1 cellular context compared by ENCODE assay signal in the genomic region with DNA sequence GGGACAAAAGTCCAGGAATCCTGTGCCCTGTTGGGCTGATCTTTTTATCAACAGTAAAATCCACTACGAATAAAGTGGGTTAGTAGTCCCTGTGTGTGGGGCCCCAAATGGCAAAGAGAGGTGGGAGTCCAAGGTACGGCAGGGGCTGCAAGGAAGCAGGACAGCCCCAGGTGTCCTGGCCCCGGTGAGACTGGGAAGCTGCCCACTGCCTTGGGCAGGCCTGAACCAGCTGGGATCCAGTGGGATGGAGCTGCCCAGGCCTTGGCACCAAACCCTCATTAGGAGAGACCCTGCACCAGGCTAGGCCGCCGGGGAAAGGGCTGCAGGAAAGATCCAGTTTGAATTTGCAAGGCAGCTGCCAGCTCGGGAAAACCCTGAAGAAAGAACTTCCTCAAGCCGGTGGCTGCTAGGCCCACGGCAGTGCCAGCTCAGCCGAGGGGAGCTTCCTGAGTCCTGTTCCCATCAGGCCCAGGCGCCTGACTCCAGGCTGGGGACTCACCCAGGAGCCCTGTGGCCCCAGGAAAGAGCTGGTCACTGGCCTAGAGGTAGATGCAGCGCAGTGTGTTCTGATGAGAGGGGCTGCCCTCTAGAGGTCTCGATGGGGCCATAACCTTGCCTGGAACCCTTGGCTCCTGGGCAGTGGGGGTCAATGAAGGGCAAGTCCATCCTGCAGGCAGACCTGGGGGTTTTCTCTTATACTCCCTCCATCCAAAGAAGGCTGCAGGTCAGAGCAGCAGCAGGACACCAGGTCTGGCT.
TF ChIP-seq lines count a peak whose summit lies in the region.

No MANE protein-coding gene starts in this region.

TF ChIP-seq in HepG2, 621 proteins besides CTCF, POLR2A, EP300 and RAD21 (continued from another document and continues in another):
- TF ChIP-seq, protein P1, sequence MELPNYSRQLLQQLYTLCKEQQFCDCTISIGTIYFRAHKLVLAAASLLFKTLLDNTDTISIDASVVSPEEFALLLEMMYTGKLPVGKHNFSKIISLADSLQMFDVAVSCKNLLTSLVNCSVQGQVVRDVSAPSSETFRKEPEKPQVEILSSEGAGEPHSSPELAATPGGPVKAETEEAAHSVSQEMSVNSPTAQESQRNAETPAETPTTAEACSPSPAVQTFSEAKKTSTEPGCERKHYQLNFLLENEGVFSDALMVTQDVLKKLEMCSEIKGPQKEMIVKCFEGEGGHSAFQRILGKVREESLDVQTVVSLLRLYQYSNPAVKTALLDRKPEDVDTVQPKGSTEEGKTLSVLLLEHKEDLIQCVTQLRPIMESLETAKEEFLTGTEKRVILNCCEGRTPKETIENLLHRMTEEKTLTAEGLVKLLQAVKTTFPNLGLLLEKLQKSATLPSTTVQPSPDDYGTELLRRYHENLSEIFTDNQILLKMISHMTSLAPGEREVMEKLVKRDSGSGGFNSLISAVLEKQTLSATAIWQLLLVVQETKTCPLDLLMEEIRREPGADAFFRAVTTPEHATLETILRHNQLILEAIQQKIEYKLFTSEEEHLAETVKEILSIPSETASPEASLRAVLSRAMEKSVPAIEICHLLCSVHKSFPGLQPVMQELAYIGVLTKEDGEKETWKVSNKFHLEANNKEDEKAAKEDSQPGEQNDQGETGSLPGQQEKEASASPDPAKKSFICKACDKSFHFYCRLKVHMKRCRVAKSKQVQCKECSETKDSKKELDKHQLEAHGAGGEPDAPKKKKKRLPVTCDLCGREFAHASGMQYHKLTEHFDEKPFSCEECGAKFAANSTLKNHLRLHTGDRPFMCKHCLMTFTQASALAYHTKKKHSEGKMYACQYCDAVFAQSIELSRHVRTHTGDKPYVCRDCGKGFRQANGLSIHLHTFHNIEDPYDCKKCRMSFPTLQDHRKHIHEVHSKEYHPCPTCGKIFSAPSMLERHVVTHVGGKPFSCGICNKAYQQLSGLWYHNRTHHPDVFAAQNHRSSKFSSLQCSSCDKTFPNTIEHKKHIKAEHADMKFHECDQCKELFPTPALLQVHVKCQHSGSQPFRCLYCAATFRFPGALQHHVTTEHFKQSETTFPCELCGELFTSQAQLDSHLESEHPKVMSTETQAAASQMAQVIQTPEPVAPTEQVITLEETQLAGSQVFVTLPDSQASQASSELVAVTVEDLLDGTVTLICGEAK (IDR thresholded peaks at IDR 0.05) = no peak
- TF ChIP-seq, protein P1 (CRISPR knock-in tag; IDR thresholded peaks at IDR 0.05) = no peak
- TF ChIP-seq ZNF124 (CRISPR knock-in tag; IDR thresholded peaks at IDR 0.05) = no peak; the same call in 1 of the 2 replicates
- TF ChIP-seq YEATS2 (CRISPR knock-in tag; IDR thresholded peaks at IDR 0.05; ENCODE audit: borderline replicate concordance) = no peak
- TF ChIP-seq, protein P2, sequence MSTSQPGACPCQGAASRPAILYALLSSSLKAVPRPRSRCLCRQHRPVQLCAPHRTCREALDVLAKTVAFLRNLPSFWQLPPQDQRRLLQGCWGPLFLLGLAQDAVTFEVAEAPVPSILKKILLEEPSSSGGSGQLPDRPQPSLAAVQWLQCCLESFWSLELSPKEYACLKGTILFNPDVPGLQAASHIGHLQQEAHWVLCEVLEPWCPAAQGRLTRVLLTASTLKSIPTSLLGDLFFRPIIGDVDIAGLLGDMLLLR (CRISPR knock-in tag; IDR thresholded peaks at IDR 0.05) = no peak
- TF ChIP-seq ZSCAN12 (CRISPR knock-in tag; IDR thresholded peaks at IDR 0.05) = no peak
- no peak for TF ChIP-seq ZNF563 (CRISPR knock-in tag; IDR thresholded peaks at IDR 0.05)
- no peak for TF ChIP-seq KDM1A (CRISPR knock-in tag; IDR thresholded peaks at IDR 0.05)
- 0 out of 2 replicates have a peak, but pooled peaks have one; percentile 26 for TF ChIP-seq JUND (CRISPR knock-in tag; IDR thresholded peaks at IDR 0.05)
- 0 out of 2 replicates have a peak, but pooled peaks have one; percentile 17 for TF ChIP-seq ZNF331 (CRISPR knock-in tag; IDR thresholded peaks at IDR 0.05)
- no peak for TF ChIP-seq KDM5B (CRISPR knock-in tag; IDR thresholded peaks at IDR 0.05; ENCODE audit: borderline replicate concordance)
- TF ChIP-seq, protein P3, sequence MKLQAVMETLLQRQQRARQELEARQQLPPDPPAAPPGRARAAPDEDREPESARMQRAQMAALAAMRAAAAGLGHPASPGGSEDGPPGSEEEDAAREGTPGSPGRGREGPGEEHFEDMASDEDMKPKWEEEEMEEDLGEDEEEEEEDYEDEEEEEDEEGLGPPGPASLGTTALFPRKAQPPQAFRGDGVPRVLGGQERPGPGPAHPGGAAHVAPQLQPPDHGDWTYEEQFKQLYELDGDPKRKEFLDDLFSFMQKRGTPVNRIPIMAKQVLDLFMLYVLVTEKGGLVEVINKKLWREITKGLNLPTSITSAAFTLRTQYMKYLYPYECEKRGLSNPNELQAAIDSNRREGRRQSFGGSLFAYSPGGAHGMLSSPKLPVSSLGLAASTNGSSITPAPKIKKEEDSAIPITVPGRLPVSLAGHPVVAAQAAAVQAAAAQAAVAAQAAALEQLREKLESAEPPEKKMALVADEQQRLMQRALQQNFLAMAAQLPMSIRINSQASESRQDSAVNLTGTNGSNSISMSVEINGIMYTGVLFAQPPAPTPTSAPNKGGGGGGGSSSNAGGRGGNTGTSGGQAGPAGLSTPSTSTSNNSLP (IDR thresholded peaks at IDR 0.05; ENCODE audit: low read depth, low read length) = no peak
- TF ChIP-seq, protein P4, sequence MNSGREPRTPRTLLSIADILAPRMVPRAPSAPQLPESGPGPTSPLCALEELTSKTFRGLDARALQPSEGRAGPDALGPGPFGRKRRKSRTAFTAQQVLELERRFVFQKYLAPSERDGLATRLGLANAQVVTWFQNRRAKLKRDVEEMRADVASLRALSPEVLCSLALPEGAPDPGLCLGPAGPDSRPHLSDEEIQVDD (CRISPR knock-in tag; IDR thresholded peaks at IDR 0.05; ENCODE audit: borderline replicate concordance) = no peak
- TF ChIP-seq ZNF569 (CRISPR knock-in tag; IDR thresholded peaks at IDR 0.05; ENCODE audit: borderline replicate concordance) = no peak
- TF ChIP-seq ZNF761 (CRISPR knock-in tag; conservative IDR thresholded peaks at IDR 0.05) = peak; percentile 70
- TF ChIP-seq, protein P5, sequence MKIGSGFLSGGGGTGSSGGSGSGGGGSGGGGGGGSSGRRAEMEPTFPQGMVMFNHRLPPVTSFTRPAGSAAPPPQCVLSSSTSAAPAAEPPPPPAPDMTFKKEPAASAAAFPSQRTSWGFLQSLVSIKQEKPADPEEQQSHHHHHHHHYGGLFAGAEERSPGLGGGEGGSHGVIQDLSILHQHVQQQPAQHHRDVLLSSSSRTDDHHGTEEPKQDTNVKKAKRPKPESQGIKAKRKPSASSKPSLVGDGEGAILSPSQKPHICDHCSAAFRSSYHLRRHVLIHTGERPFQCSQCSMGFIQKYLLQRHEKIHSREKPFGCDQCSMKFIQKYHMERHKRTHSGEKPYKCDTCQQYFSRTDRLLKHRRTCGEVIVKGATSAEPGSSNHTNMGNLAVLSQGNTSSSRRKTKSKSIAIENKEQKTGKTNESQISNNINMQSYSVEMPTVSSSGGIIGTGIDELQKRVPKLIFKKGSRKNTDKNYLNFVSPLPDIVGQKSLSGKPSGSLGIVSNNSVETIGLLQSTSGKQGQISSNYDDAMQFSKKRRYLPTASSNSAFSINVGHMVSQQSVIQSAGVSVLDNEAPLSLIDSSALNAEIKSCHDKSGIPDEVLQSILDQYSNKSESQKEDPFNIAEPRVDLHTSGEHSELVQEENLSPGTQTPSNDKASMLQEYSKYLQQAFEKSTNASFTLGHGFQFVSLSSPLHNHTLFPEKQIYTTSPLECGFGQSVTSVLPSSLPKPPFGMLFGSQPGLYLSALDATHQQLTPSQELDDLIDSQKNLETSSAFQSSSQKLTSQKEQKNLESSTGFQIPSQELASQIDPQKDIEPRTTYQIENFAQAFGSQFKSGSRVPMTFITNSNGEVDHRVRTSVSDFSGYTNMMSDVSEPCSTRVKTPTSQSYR (CRISPR knock-in tag; IDR thresholded peaks at IDR 0.05; ENCODE audit: borderline replicate concordance) = no peak
- no peak for TF ChIP-seq ZNF879 (CRISPR knock-in tag; IDR thresholded peaks at IDR 0.05)
- TF ChIP-seq DR1 (CRISPR knock-in tag; IDR thresholded peaks at IDR 0.05) = 0 out of 2 replicates have a peak, but pooled peaks have one; percentile 20
- no peak for TF ChIP-seq ZNF225 (CRISPR knock-in tag; IDR thresholded peaks at IDR 0.05)
- peak; percentile 68 for TF ChIP-seq HDAC2 (CRISPR knock-in tag; IDR thresholded peaks at IDR 0.05)
- TF ChIP-seq KLF6 (CRISPR knock-in tag; IDR thresholded peaks at IDR 0.05) = peak; percentile 47; the same call in 1 of the 2 replicates
- peak; percentile 50; the same call in 1 of the 2 replicates for TF ChIP-seq NR2F2 (IDR thresholded peaks at IDR 0.05; ENCODE audit: borderline replicate concordance, low read depth)
- TF ChIP-seq ZNF354B (CRISPR knock-in tag; IDR thresholded peaks at IDR 0.05) = no peak
- TF ChIP-seq NCOR1 (IDR thresholded peaks at IDR 0.05; ENCODE audit: borderline replicate concordance, low read length) = no peak
- no peak for TF ChIP-seq ZNF746 (CRISPR knock-in tag; IDR thresholded peaks at IDR 0.05)
- TF ChIP-seq, protein P6, sequence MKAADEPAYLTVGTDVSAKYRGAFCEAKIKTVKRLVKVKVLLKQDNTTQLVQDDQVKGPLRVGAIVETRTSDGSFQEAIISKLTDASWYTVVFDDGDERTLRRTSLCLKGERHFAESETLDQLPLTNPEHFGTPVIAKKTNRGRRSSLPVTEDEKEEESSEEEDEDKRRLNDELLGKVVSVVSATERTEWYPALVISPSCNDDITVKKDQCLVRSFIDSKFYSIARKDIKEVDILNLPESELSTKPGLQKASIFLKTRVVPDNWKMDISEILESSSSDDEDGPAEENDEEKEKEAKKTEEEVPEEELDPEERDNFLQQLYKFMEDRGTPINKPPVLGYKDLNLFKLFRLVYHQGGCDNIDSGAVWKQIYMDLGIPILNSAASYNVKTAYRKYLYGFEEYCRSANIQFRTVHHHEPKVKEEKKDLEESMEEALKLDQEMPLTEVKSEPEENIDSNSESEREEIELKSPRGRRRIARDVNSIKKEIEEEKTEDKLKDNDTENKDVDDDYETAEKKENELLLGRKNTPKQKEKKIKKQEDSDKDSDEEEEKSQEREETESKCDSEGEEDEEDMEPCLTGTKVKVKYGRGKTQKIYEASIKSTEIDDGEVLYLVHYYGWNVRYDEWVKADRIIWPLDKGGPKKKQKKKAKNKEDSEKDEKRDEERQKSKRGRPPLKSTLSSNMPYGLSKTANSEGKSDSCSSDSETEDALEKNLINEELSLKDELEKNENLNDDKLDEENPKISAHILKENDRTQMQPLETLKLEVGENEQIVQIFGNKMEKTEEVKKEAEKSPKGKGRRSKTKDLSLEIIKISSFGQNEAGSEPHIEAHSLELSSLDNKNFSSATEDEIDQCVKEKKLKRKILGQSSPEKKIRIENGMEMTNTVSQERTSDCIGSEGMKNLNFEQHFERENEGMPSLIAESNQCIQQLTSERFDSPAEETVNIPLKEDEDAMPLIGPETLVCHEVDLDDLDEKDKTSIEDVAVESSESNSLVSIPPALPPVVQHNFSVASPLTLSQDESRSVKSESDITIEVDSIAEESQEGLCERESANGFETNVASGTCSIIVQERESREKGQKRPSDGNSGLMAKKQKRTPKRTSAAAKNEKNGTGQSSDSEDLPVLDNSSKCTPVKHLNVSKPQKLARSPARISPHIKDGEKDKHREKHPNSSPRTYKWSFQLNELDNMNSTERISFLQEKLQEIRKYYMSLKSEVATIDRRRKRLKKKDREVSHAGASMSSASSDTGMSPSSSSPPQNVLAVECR (CRISPR knock-in tag; IDR thresholded peaks at IDR 0.05; ENCODE audit: borderline replicate concordance) = peak; percentile 56; the same call in 1 of the 2 replicates
- TF ChIP-seq, protein P7, sequence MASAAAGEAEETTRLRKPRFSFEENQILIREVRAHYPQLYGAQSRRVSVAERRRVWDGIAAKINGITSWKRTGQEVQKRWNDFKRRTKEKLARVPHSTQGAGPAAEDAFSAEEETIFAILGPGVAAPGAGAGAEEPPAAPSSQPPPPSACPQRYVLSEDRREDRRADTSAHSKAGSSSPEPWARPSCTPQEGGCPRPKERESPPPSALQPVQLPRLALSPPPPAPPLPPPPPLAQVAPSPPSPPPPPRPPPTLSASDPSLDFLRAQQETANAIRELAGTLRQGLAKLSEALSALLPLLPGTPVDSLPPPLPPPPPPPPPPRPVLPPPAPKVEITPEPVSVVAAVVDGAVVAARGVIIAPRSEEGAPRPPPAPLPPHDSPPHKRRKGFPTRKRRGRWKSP (CRISPR knock-in tag; IDR thresholded peaks at IDR 0.05) = peak; percentile 32; the same call in 1 of the 2 replicates
- TF ChIP-seq ZNF143 (CRISPR knock-in tag; IDR thresholded peaks at IDR 0.05) = peak; percentile 54
- TF ChIP-seq ZNF772 (CRISPR knock-in tag; IDR thresholded peaks at IDR 0.05) = peak; percentile 64
- TF ChIP-seq ZNF678 (CRISPR knock-in tag; IDR thresholded peaks at IDR 0.05) = no peak
- no peak; a peak in 1 of 4 replicates for TF ChIP-seq NR2F1 (CRISPR knock-in tag; IDR thresholded peaks at IDR 0.05)
- peak; percentile 83 for TF ChIP-seq ZFY (CRISPR knock-in tag; IDR thresholded peaks at IDR 0.05)
- no peak for TF ChIP-seq PRPF4 (IDR thresholded peaks at IDR 0.05; ENCODE audit: low read depth, low read length, poor library complexity, severe bottlenecking)
- no peak for TF ChIP-seq ELF1 (CRISPR knock-in tag; IDR thresholded peaks at IDR 0.05)
- TF ChIP-seq, protein P8, sequence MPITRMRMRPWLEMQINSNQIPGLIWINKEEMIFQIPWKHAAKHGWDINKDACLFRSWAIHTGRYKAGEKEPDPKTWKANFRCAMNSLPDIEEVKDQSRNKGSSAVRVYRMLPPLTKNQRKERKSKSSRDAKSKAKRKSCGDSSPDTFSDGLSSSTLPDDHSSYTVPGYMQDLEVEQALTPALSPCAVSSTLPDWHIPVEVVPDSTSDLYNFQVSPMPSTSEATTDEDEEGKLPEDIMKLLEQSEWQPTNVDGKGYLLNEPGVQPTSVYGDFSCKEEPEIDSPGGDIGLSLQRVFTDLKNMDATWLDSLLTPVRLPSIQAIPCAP (CRISPR knock-in tag; IDR thresholded peaks at IDR 0.05; ENCODE audit: low read depth) = no peak
- no peak for TF ChIP-seq TBL1XR1 (IDR thresholded peaks at IDR 0.05; ENCODE audit: borderline replicate concordance, low read length, partially characterized antibody)
